Comparison of ENCODE assay signal across 13 cellular contexts in the genomic region with DNA sequence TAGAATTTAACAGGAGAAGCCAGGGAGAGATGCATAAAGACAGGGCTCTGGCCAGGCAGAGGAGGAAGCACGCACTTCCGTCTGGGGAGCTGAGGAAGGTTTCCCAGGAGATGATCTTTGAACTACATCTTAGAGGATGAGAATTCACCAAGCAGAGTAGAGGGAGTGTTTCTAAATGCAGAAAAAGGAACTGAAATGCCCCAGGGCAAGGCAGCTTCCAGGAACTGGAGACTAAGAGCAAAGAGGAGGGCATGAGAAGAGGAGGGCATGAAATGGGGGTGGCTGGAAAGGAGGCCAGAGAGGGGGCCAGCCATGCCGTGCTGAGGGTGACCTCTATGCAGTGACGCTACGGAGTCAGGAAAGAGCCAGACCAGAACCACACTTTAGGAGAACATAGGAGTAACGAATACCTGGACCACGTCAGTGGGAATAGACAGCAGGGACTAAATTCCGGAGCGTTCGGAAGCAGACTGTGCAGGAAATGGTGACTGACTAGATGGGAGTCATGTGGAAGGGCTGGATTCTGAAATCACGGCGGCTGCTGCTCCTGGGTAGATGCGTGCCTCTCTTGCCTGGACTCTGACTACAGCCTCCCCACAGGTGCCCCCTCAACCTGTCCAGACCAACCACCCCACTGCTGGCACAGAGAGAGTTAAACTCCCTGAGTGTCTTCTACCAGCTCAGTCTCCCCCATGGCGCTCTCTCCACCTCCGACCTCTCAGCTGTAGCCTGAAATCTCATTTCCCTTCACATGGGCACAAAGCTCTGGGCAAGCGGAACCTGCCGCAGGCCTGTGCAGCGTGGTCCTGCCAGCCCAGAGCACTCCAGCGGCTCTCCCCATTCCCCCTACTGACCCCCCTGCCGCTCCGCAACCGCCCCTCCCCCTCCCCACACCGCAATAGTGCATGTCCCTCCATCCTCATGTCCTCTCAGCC.
DNase-seq lines count a peak whose midpoint lies in the region; ATAC-seq and TF ChIP-seq lines count a peak whose summit lies in the region.
"Had no signal": no experiment of that assay in that cellular context is flagged by ENCODE, and none has a peak within 500 bp of the region (broad histone marks: within the 10 kb centered on the region; RNA-seq: fewer than 3 reads in every experiment).

No MANE protein-coding gene starts in this region.

- H3K36me3 ChIP-seq in HEK293 (ENCODE audit: control insufficient read depth in 2 of 2, insufficient read depth in 1 of 2, low read length in 2 of 2), result no peaks in the 10 kb centered on the region

- POLR2A ChIA-PET in HEK293 (lab: Yijun Ruan, JAX), result no interaction called here

- no peak overlapping the region for H3K27ac ChIP-seq in HEK293 (ENCODE audit: extremely low read depth, low read depth, low read length)
- peak overlapping the region; percentile 97 for H3K27ac ChIP-seq in layer of hippocampus (ENCODE audit: low read depth, low read length)

- no peaks in the 10 kb centered on the region for H3K9me3 ChIP-seq in HEK293 (ENCODE audit: control insufficient read depth, insufficient read depth, low read depth, low read length)
- H3K9me3 ChIP-seq: body of pancreas had no signal

- no peak overlapping the region for H3K4me3 ChIP-seq in HEK293 (ENCODE audit: low read depth, low read length)
- H3K4me3 ChIP-seq: body of pancreas had no signal

- CTCF ChIA-PET in HEK293 (lab: Yijun Ruan, JAX), result interaction anchor here (1.8 kb wide), 1 partner anchor 32 kb away, joined by 6 read pairs; no protein-coding TSS in a partner anchor

- no peaks in the 10 kb centered on the region for H3K27me3 ChIP-seq in layer of hippocampus (ENCODE audit: control insufficient read depth, insufficient read depth, low read length)
- H3K27me3 ChIP-seq: body of pancreas had no signal

- no peak for TF ChIP-seq CTCF in HEK293 (tag by site-specific recombination; IDR thresholded peaks at IDR 0.05)

- intact Hi-C loops in sciatic nerve (cut with DNase I), result no loop called here

- ATAC-seq in sciatic nerve, result peak; percentile 38
- ATAC-seq: activated CD8-positive, alpha-beta T cell treated with anti-CD3 and anti-CD28 coated beads for 36 hours; body of pancreas had no signal

- H3K4me1 ChIP-seq in HEK293 (ENCODE audit: control insufficient read depth, insufficient read depth, low read length), result peaks cover 4% of the 10 kb centered on the region; the same call in 1 of the 2 replicates

- DNase-seq in UCSD-AML1 (lab: John Stamatoyannopoulos, UW; ENCODE audit: unreplicated experiment), result peak; percentile 43
- DNase-seq in sciatic nerve (ENCODE audit: low spot score), result no peak
- no peak for DNase-seq in NCI-H774 (lab: John Stamatoyannopoulos, UW)
- no peak for DNase-seq in activated CD8-positive, alpha-beta memory T cell treated with anti-CD3 and anti-CD28 coated beads, Interleukin-2, amount 50 U/mL, for 4 hours
- DNase-seq in NK-92 treated with Interleukin-12 subunit alpha and Interleukin-12 subunit beta, amount 100 ng/mL, for 24 hours (lab: John Stamatoyannopoulos, UW), result no peak
- DNase-seq in NCI-H187 treated with DMSO at 0.1 percent for 48 hours (lab: John Stamatoyannopoulos, UW), result no peak
- DNase-seq: activated CD8-positive, alpha-beta T cell treated with anti-CD3 and anti-CD28 coated beads for 36 hours; NCI-H1694; SHP77; stimulated activated CD4-positive, alpha-beta T cell treated with anti-CD3 and anti-CD28 coated beads, Interleukin-2, amount 100 ng/mL, for 24 hours had no signal

TF ChIP-seq in HEK293, 187 proteins besides CTCF, POLR2A, EP300 and RAD21:
- TF ChIP-seq ZNF148 (tag by site-specific recombination; IDR thresholded peaks at IDR 0.05; ENCODE audit: borderline replicate concordance) (no peak), ZNF600 (tag by site-specific recombination; IDR thresholded peaks at IDR 0.05) (peak; percentile 58)
